ENCODE assay signal across 17 cellular contexts in the genomic region with DNA sequence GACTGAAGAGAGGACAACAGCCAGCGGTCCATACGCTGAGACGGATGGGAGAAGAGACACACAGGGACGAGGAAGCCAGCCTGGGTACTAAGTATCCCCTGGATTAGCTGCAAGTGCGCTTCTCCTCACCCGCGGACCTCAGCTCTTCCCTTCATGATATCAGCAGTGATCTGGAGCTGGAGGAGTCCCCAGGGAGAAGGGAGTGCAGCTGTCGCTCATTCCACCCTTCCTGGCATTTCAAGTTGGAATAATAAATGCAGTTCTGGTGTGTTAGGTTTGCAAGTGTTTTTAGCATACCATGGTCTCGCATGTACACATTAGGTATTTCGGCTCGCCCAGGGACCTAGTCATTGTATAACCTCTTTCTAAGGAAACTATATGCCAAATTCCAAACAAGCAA.
DNase-seq lines count a peak whose midpoint lies in the region; ATAC-seq and TF ChIP-seq lines count a peak whose summit lies in the region.
"Had no signal": no experiment of that assay in that cellular context is flagged by ENCODE, and none has a peak within 500 bp of the region (broad histone marks: within the 10 kb centered on the region; RNA-seq: fewer than 3 reads in every experiment).

No MANE protein-coding gene starts in this region.

- CTCF ChIA-PET in WTC11 (lab: Charles Lee) = interaction anchor here (1.9 kb wide), 1 partner anchor 25 kb away, joined by 7 read pairs; no protein-coding TSS in a partner anchor

- H3K4me1 Mint-ChIP-seq in chondrocyte (ENCODE audit: low read depth) (peaks cover 21% of the 10 kb centered on the region), WTC11 (peaks cover 4% of the 10 kb centered on the region)
- H3K4me1 Mint-ChIP-seq: IgD-negative memory B cell, T-helper 17 cell had no signal

- intact Hi-C loops in left ventricle myocardium superior (cut with micrococcal nuclease) = no loop called here

- ATAC-seq in left ventricle myocardium superior = no peak
- no peak for ATAC-seq in WTC11
- ATAC-seq: T-helper 17 cell had no signal

- peak; percentile 64 for DNase-seq in NCI-H2107 treated with DMSO at 0.1 percent for 48 hours (lab: John Stamatoyannopoulos, UW; ENCODE audit: unreplicated experiment)
- DNase-seq in NCI-H2107 (lab: John Stamatoyannopoulos, UW) = no peak
- DNase-seq in NCI-H526 (lab: John Stamatoyannopoulos, UW) = peak; percentile 72 to 91
- DNase-seq in fibroblast of peridontal ligament (ENCODE audit: extremely low read depth) = peak; percentile 26
- no peak for DNase-seq in T1000 (lab: John Stamatoyannopoulos, UW)
- DNase-seq in left ventricle myocardium superior = no peak
- DNase-seq in chondrocyte (ENCODE audit: low spot score) = no peak
- no peak for DNase-seq in WTC11 (ENCODE audit: low spot score)
- DNase-seq: activated CD4-positive, alpha-beta memory T cell treated with anti-CD3 and anti-CD28 coated beads for 36 hours; activated naive CD4-positive, alpha-beta T cell; foreskin melanocyte; kidney; NCI-H1694 treated with DMSO at 0.1 percent for 48 hours; NCI-H774; stimulated activated CD8-positive, alpha-beta memory T cell treated with anti-CD3 and anti-CD28 coated beads, Interleukin-4, amount 100 ng/mL, for 48 hours; T-helper 17 cell had no signal

- H3K4me3 Mint-ChIP-seq in chondrocyte (ENCODE audit: unreplicated experiment) (no peak overlapping the region), WTC11 (no peak overlapping the region)
- H3K4me3 Mint-ChIP-seq: activated CD4-positive, alpha-beta memory T cell treated with anti-CD3 and anti-CD28 coated beads for 36 hours; IgD-negative memory B cell; T-helper 17 cell had no signal

- POLR2A ChIA-PET in WTC11 (lab: Charles Lee) = no interaction called here

- H3K36me3 Mint-ChIP-seq in chondrocyte (ENCODE audit: low read depth) (no peaks in the 10 kb centered on the region), WTC11 (no peaks in the 10 kb centered on the region)
- H3K36me3 Mint-ChIP-seq: activated CD4-positive, alpha-beta memory T cell treated with anti-CD3 and anti-CD28 coated beads for 36 hours had no signal

- H3K27me3 Mint-ChIP-seq in chondrocyte (ENCODE audit: low read depth) (no peaks in the 10 kb centered on the region), WTC11 (ENCODE audit: low read depth) (no peaks in the 10 kb centered on the region; the same call in 1 of the 2 replicates)

- TF ChIP-seq CTCF in chondrocyte (IDR thresholded peaks at IDR 0.05) = no peak
- TF ChIP-seq CTCF in WTC11 (IDR thresholded peaks at IDR 0.05) = no peak

- no peak overlapping the region for H3K27ac Mint-ChIP-seq in chondrocyte (ENCODE audit: unreplicated experiment)
- no peak overlapping the region for H3K27ac Mint-ChIP-seq in WTC11
- H3K27ac Mint-ChIP-seq: activated CD4-positive, alpha-beta memory T cell treated with anti-CD3 and anti-CD28 coated beads for 36 hours; IgD-negative memory B cell; T-helper 17 cell had no signal

- H3K9me3 Mint-ChIP-seq in chondrocyte (ENCODE audit: low read depth) = no peaks in the 10 kb centered on the region
- H3K9me3 Mint-ChIP-seq in WTC11 = no peaks in the 10 kb centered on the region
- H3K9me3 Mint-ChIP-seq: activated CD4-positive, alpha-beta memory T cell treated with anti-CD3 and anti-CD28 coated beads for 36 hours had no signal

TF ChIP-seq in WTC11, 78 proteins besides CTCF, POLR2A, EP300 and RAD21:
- TF ChIP-seq OVOL2 (CRISPR knock-in tag; IDR thresholded peaks at IDR 0.05; ENCODE audit: borderline replicate concordance) = no peak
- no peak for TF ChIP-seq ATF1 (CRISPR knock-in tag; IDR thresholded peaks at IDR 0.05)
- TF ChIP-seq SP1 (CRISPR knock-in tag; conservative IDR thresholded peaks at IDR 0.05) = no peak
- TF ChIP-seq MYBL2 (CRISPR knock-in tag; IDR thresholded peaks at IDR 0.05) = no peak
- TF ChIP-seq SOX15 (CRISPR knock-in tag; IDR thresholded peaks at IDR 0.05) = no peak
- TF ChIP-seq TP53 (CRISPR knock-in tag; IDR thresholded peaks at IDR 0.05) = no peak
- TF ChIP-seq TEAD1 (CRISPR knock-in tag; IDR thresholded peaks at IDR 0.05) = no peak

Comparison
In these comparisons a context has a peak if more than half of its experiments do, and no peak if none do; other contexts are left out.
1. DNase-seq: peak in NCI-H2107 treated with DMSO at 0.1 percent for 48 hours (single experiment), NCI-H526 (2 of 2) and fibroblast of peridontal ligament (single experiment); none in NCI-H2107 (single experiment), T1000 (single experiment), left ventricle myocardium superior (single experiment), chondrocyte (single experiment) and WTC11 (single experiment).